Comparison of ENCODE assay signal across 27 cellular contexts in the genomic region with DNA sequence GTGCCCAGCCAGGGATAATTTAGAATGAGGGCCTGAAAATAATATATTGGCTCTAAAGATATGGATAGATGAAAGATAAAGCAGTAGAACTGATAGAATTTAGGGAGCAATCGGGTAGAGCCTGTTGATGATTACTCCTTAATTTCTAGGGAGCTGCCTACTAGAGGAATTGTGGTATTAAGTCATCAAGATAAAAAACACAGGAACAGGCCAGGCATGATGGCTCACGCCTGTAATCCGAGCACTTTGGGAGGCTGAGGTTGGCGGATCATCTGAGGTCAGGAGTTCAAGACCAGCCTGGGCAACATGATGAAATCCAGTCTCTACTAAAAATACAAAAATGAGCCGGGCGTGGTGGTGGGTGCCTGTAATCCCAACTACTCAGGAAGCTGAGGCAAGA.
A peak's percentile ranks its signal among the peaks of the same experiment; 100 is the strongest.
DNase-seq lines count a peak whose midpoint lies in the region; ATAC-seq and TF ChIP-seq lines count a peak whose summit lies in the region.
"Had no signal": no experiment of that assay in that cellular context is flagged by ENCODE, and none has a peak within 500 bp of the region (broad histone marks: within the 10 kb centered on the region; RNA-seq: fewer than 3 reads in every experiment).

No MANE protein-coding gene starts in this region.

- RAD21 ChIA-PET in HCT116 (lab: Charles Lee; ENCODE audit: low non-redundant PET in 1 of 2, low total read pairs in 2 of 2, uncharacterized antibody in 2 of 2, unreplicated experiment in 2 of 2), result no interaction called here

- H4K20me1 ChIP-seq in HCT116 (ENCODE audit: insufficient read depth), result no peaks in the 10 kb centered on the region

- POLR2A ChIA-PET in HCT116 (lab: Charles Lee), result no interaction called here

- CTCF ChIA-PET in HCT116 (lab: Charles Lee), result interaction anchor here (1.7 to 1.8 kb wide), 2 partner anchors 11 to 372 kb away, joined by 6 to 8 read pairs; partner anchors contain the start of gene STAG1

- no peak overlapping the region for H3K27ac ChIP-seq in HCT116 (ENCODE audit: low read depth, low read length)
- H3K27ac ChIP-seq: colonic mucosa, esophagus muscularis mucosa, PC-9, prostate gland, sigmoid colon, SJCRH30, tibial nerve had no signal

- H3K4me1 ChIP-seq in HCT116 (ENCODE audit: control insufficient read depth in 1 of 2, insufficient read depth in 2 of 2, low read length in 2 of 2), result peaks cover 0 to 9% of the 10 kb centered on the region in 2 experiments; a peak in 2 of 4 replicates
- H3K4me1 ChIP-seq: colonic mucosa, esophagus muscularis mucosa, prostate gland, SJCRH30, tibial nerve had no signal

- no peak for TF ChIP-seq POLR2A in HCT116 (IDR thresholded peaks at IDR 0.05; ENCODE audit: borderline replicate concordance, extremely low read depth, insufficient read depth, insufficient read length)

- no peak for TF ChIP-seq RAD21 in HCT116 (IDR thresholded peaks at IDR 0.05; ENCODE audit: low read depth)

- H3K9ac ChIP-seq in HCT116 (ENCODE audit: low read length), result no peak overlapping the region

- no peaks in the 10 kb centered on the region for H3K79me2 ChIP-seq in HCT116 (ENCODE audit: insufficient read depth, low read length)

- ATAC-seq in HCT116 (peak; percentile 55; the same call in 1 of the 2 replicates), HG03025 (IDR thresholded peaks at IDR 0.05; ENCODE audit: low FRiP score, unreplicated experiment) (no peak)
- ATAC-seq: HepG2; stimulated activated naive CD8-positive, alpha-beta T cell treated with anti-CD3 and anti-CD28 coated beads, Interleukin-15, amount 100 ng/mL, for 72 hours; T-cell had no signal

- H3K4me2 ChIP-seq in HCT116 (ENCODE audit: low read length), result peak overlapping the region; percentile 42; the same call in 1 of the 2 replicates
- H3K4me2 ChIP-seq: PC-9 had no signal

- no peaks in the 10 kb centered on the region for H3K9me2 ChIP-seq in HCT116 (ENCODE audit: insufficient read depth)

- no peaks in the 10 kb centered on the region for H3K9me3 ChIP-seq in HCT116 (ENCODE audit: control insufficient read depth in 1 of 2, insufficient read depth in 1 of 2, low read depth in 1 of 2, low read length in 2 of 2)
- H3K9me3 ChIP-seq: colonic mucosa, esophagus muscularis mucosa, prostate gland, sigmoid colon, SJCRH30, tibial nerve had no signal

- no peaks in the 10 kb centered on the region for H3K36me3 ChIP-seq in HCT116 (ENCODE audit: control insufficient read depth in 1 of 2, insufficient read depth in 2 of 2, low read length in 2 of 2)
- H3K36me3 ChIP-seq: colonic mucosa, prostate gland had no signal

- no peak overlapping the region for H3K4me3 ChIP-seq in HCT116 (replicated peaks in 1 of 2; ENCODE audit: low read depth in 1 of 2, low read length in 2 of 2)
- H3K4me3 ChIP-seq: colonic mucosa, esophagus muscularis mucosa, PC-9, prostate gland, sigmoid colon, SJCRH30, tibial nerve had no signal

- no TSS peak for BruUV-seq in HCT116 (replicated peaks; lab: Mats Ljungman, UMichigan)

- H3K27me3 ChIP-seq in HCT116 (ENCODE audit: insufficient read depth, low read length), result no peaks in the 10 kb centered on the region
- H3K27me3 ChIP-seq: colonic mucosa, esophagus muscularis mucosa, sigmoid colon, SJCRH30, tibial nerve had no signal

- H2AFZ ChIP-seq in HCT116 (ENCODE audit: low read depth, low read length, poor library complexity, severe bottlenecking), result no peak overlapping the region
- H2AFZ ChIP-seq: PC-9 had no signal

- TF ChIP-seq CTCF in HCT116 (IDR thresholded peaks at IDR 0.05 in 2 of 3, conservative IDR thresholded peaks at IDR 0.05 in 1 of 3; ENCODE audit: borderline replicate concordance in 1 of 3, insufficient read depth in 1 of 3, low read depth in 2 of 3, low read length in 2 of 3), result no peak

- intact Hi-C loops in HCT116 (cut with micrococcal nuclease), result no loop called here

- DNase-seq in HCT116 (ENCODE audit: low read depth, low spot score) (no peak), RKO (ENCODE audit: low spot score) (peak; percentile 40), fibroblast of gingiva (ENCODE audit: low read depth) (peak; percentile 18), stromal cell of bone marrow (ENCODE audit: low read depth) (peak; percentile 6), HUDEP-2 (lab: John Stamatoyannopoulos, UW; ENCODE audit: unreplicated experiment in 76 of 76) (no peak)
- DNase-seq in stimulated activated CD4-positive, alpha-beta T cell treated with anti-CD3 and anti-CD28 coated beads, Interleukin-1b, Interleukin-23, amount 100 ng/mL, for 48 hours, result no peak
- DNase-seq: activated CD4-positive, alpha-beta T cell treated with anti-CD3 and anti-CD28 coated beads for 1 hour; activated CD8-positive, alpha-beta memory T cell treated with anti-CD3 and anti-CD28 coated beads for 24 hours; activated gamma-delta T cell; activated T-cell treated with anti-CD3 and anti-CD28 coated beads, Interleukin-2, amount 50 U/mL, for 1 hour; CD4-positive, CD25-positive, alpha-beta regulatory T cell; colonic mucosa; effector memory CD4-positive, alpha-beta T cell; head of caudate nucleus; NCI-H1436; NCI-H524; NK-92 treated with Interleukin-12 subunit alpha and Interleukin-12 subunit beta, amount 100 ng/mL, for 24 hours; PC-9; sigmoid colon; SJCRH30; stimulated activated naive CD8-positive, alpha-beta T cell treated with anti-CD3 and anti-CD28 coated beads, Interleukin-15, amount 100 ng/mL, for 72 hours; T-cell had no signal

TF ChIP-seq in HCT116, 20 proteins besides CTCF, POLR2A, EP300 and RAD21:
- TF ChIP-seq JUND (IDR thresholded peaks at IDR 0.05), result no peak
- TF ChIP-seq CEBPB (IDR thresholded peaks at IDR 0.05; ENCODE audit: low read depth), result peak; percentile 44; the same call in 1 of the 2 replicates

Comparison
In these comparisons a context has a peak if more than half of its experiments do, and no peak if none do; other contexts are left out.
1. DNase-seq: peak in RKO (single experiment), fibroblast of gingiva (single experiment) and stromal cell of bone marrow (single experiment); none in HCT116 (single experiment), HUDEP-2 (0 of 76) and stimulated activated CD4-positive, alpha-beta T cell treated with anti-CD3 and anti-CD28 coated beads, Interleukin-1b, Interleukin-23, amount 100 ng/mL, for 48 hours (single experiment).